19 cellular contexts compared by ENCODE assay signal in the genomic region with DNA sequence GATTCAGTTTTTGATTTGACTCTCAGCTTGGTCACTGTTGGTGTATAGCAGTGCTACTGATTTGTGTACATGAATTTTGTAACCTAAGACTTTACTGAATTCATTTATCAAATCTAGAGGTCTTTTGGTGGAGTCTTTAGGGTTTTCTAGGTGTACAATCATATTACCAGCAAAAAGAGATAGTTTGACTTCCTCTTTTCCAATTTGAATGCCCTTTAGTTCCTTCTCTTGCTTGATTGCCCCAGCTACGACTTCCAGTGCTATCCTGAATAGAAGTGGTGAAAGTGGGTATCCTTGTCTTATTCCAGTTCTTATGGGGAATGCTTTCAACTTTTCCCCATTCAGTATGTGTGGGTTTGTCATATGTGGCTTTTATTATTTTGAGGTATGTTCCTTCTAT.
"Had no signal": no experiment of that assay in that cellular context is flagged by ENCODE, and none has a peak within 500 bp of the region (broad histone marks: within the 10 kb centered on the region; RNA-seq: fewer than 3 reads in every experiment).

No MANE protein-coding gene starts in this region.

- H3K4me1 ChIP-seq: adrenal gland, suprapubic skin had no signal

- FAIRE-seq: frontal cortex, islet of Langerhans had no signal

- H3K27ac ChIP-seq: adrenal gland, dorsolateral prefrontal cortex, suprapubic skin, WERI-Rb-1 had no signal

- H3K4me1 Mint-ChIP-seq: activated CD4-positive, alpha-beta memory T cell treated with anti-CD3 and anti-CD28 coated beads, Interleukin-2, amount 10 ng/mL, durations not matched to agents 7 days and 5 days; activated naive CD4-positive, alpha-beta T cell treated with anti-CD3 and anti-CD28 coated beads, Interleukin-2, amount 50 U/mL, for 24 hours; endodermal cell had no signal

- DNase-seq: activated CD4-positive, alpha-beta memory T cell treated with anti-CD3 and anti-CD28 coated beads, Interleukin-2, amount 10 ng/mL, durations not matched to agents 7 days and 5 days; activated CD4-positive, alpha-beta T cell treated with anti-CD3 and anti-CD28 coated beads for 4 hours; activated effector memory CD4-positive, alpha-beta T cell treated with anti-CD3 and anti-CD28 coated beads, Interleukin-2, amount 50 U/mL, for 16 hours; activated T-cell treated with anti-CD3 and anti-CD28 coated beads, Interleukin-2, amount 50 U/mL, for 48 hours; adrenal gland; dorsolateral prefrontal cortex; endodermal cell; naive thymus-derived CD8-positive, alpha-beta T cell; retina; stimulated activated CD4-positive, alpha-beta T cell treated with anti-CD3 and anti-CD28 coated beads, Interleukin-4, amount 100 ng/mL, for 1 hour; stimulated activated naive CD8-positive, alpha-beta T cell treated with anti-CD3 and anti-CD28 coated beads, Interleukin-15, Interleukin-2, amounts not matched to agents 100 U/mL and 50 U/mL, for 24 hours; T-helper 9 cell; trophoblast cell; WERI-Rb-1 had no signal

- H3K9me3 ChIP-seq: adrenal gland, neutrophil, suprapubic skin had no signal

- H3K9me3 Mint-ChIP-seq: activated CD4-positive, alpha-beta memory T cell treated with anti-CD3 and anti-CD28 coated beads, Interleukin-2, amount 10 ng/mL, durations not matched to agents 7 days and 5 days had no signal

- H3K4me3 Mint-ChIP-seq: activated CD4-positive, alpha-beta memory T cell treated with anti-CD3 and anti-CD28 coated beads, Interleukin-2, amount 10 ng/mL, durations not matched to agents 7 days and 5 days; activated naive CD4-positive, alpha-beta T cell treated with anti-CD3 and anti-CD28 coated beads, Interleukin-2, amount 50 U/mL, for 24 hours; endodermal cell; naive thymus-derived CD8-positive, alpha-beta T cell had no signal

- H3K36me3 ChIP-seq: adrenal gland, neutrophil, suprapubic skin, WERI-Rb-1 had no signal

- H3K27me3 Mint-ChIP-seq: activated naive CD4-positive, alpha-beta T cell treated with anti-CD3 and anti-CD28 coated beads, Interleukin-2, amount 50 U/mL, for 24 hours; naive thymus-derived CD8-positive, alpha-beta T cell had no signal

- ATAC-seq: naive thymus-derived CD8-positive, alpha-beta T cell; stimulated activated naive CD8-positive, alpha-beta T cell treated with anti-CD3 and anti-CD28 coated beads, Interleukin-15, Interleukin-2, amounts not matched to agents 100 U/mL and 50 U/mL, for 24 hours had no signal

- H3K4me3 ChIP-seq: adrenal gland, dorsolateral prefrontal cortex, suprapubic skin had no signal

- H3K27ac Mint-ChIP-seq: activated CD4-positive, alpha-beta memory T cell treated with anti-CD3 and anti-CD28 coated beads, Interleukin-2, amount 10 ng/mL, durations not matched to agents 7 days and 5 days; activated naive CD4-positive, alpha-beta T cell treated with anti-CD3 and anti-CD28 coated beads, Interleukin-2, amount 50 U/mL, for 24 hours; endodermal cell; naive thymus-derived CD8-positive, alpha-beta T cell had no signal

- H3K27me3 ChIP-seq: adrenal gland, neutrophil, suprapubic skin had no signal
